Comparison of ENCODE assay signal across 3 cellular contexts in genomic region chr16:9406039-9406438, GRCh38.
A peak's percentile ranks its signal among the peaks of the same experiment; 100 is the strongest.
TF ChIP-seq lines count a peak whose summit lies in the region.

No MANE protein-coding gene starts in this region.

TF ChIP-seq in SK-N-SH, 30 proteins besides CTCF, POLR2A, EP300 and RAD21 (continued from another document):
- TF ChIP-seq RCOR1 (IDR thresholded peaks at IDR 0.05; ENCODE audit: low read length) (peak; percentile 24; the same call in 1 of the 2 replicates), MEF2A (IDR thresholded peaks at IDR 0.05; ENCODE audit: borderline replicate concordance, low read depth) (no peak), TAF1 (IDR thresholded peaks at IDR 0.05; ENCODE audit: borderline replicate concordance, low read depth, low read length) (no peak), JUND (IDR thresholded peaks at IDR 0.05) (no peak), NRF1 (IDR thresholded peaks at IDR 0.05; ENCODE audit: low read depth, low read length) (no peak), GATA2 (CRISPR knock-in tag; IDR thresholded peaks at IDR 0.05) (peak; percentile 24; the same call in 1 of the 2 replicates), CHD2 (IDR thresholded peaks at IDR 0.05; ENCODE audit: low read length, partially characterized antibody) (no peak), USF1 (IDR thresholded peaks at IDR 0.05; ENCODE audit: borderline replicate concordance, low read depth) (no peak), GABPA (IDR thresholded peaks at IDR 0.05; ENCODE audit: low read depth) (no peak), FOXJ3 (CRISPR knock-in tag; IDR thresholded peaks at IDR 0.05) (no peak)

TF ChIP-seq in SK-N-SH treated with all-trans-retinoic acid at 6 μM for 48 hours, 23 proteins besides CTCF, POLR2A, EP300 and RAD21 (continued from another document):
- TF ChIP-seq TOX (CRISPR knock-in tag; IDR thresholded peaks at IDR 0.05; ENCODE audit: borderline replicate concordance) (no peak), GLIS3 (CRISPR knock-in tag; IDR thresholded peaks at IDR 0.05) (no peak), ZNF70 (CRISPR knock-in tag; IDR thresholded peaks at IDR 0.05) (no peak)

TF ChIP-seq in H1, 55 proteins besides CTCF, POLR2A, EP300 and RAD21 (continued from another document):
- TF ChIP-seq E2F6 (IDR thresholded peaks at IDR 0.05) (no peak), CHD2 (IDR thresholded peaks at IDR 0.05; ENCODE audit: low read length) (no peak), CEBPB (IDR thresholded peaks at IDR 0.05; ENCODE audit: low read depth, low read length) (no peak), HDAC6 (IDR thresholded peaks at IDR 0.05; ENCODE audit: low read depth, low read length) (no peak), TEAD4 (IDR thresholded peaks at IDR 0.05; ENCODE audit: low read depth, low read length) (no peak), MAFK (IDR thresholded peaks at IDR 0.05; ENCODE audit: low read depth, low read length) (no peak), FOSL1 (IDR thresholded peaks at IDR 0.05; ENCODE audit: insufficient read depth, low read depth, low read length) (no peak), ZNF274 (IDR thresholded peaks at IDR 0.05; ENCODE audit: borderline replicate concordance, extremely low read depth, low read length) (no peak), SAP30 (IDR thresholded peaks at IDR 0.05; ENCODE audit: insufficient read depth, insufficient replicate concordance, low read length) (no peak)
